In genomic region chr6:146904596-146904995, GRCh38 we compare ENCODE assay signal across 23 cellular contexts.
"Had no signal": no experiment of that assay in that cellular context is flagged by ENCODE, and none has a peak within 500 bp of the region (broad histone marks: within the 10 kb centered on the region; RNA-seq: fewer than 3 reads in every experiment).

No MANE protein-coding gene starts in this region.

- ATAC-seq: activated CD4-positive, alpha-beta T cell treated with anti-CD3 and anti-CD28 coated beads for 36 hours; activated T-cell treated with anti-CD3 and anti-CD28 coated beads, Interleukin-2, amount 50 U/mL, for 72 hours; left lobe of liver; stimulated activated effector memory CD8-positive, alpha-beta T cell treated with anti-CD3 and anti-CD28 coated beads, Interleukin-12 subunit alpha, Interleukin-12 subunit beta, amount 100 ng/mL, for 72 hours had no signal

- H3K9me3 ChIP-seq: ascending aorta, colonic mucosa, heart right ventricle, neutrophil, prostate gland, uterus had no signal

- H3K27me3 ChIP-seq: ascending aorta, cardiac muscle cell, colonic mucosa, dorsolateral prefrontal cortex, heart right ventricle, neutrophil, uterus had no signal

- H3K27ac ChIP-seq: ascending aorta, cardiac muscle cell, colonic mucosa, heart right ventricle, neutrophil, prostate gland, skin epidermis, uterus had no signal

- H3K36me3 ChIP-seq: ascending aorta, cardiac muscle cell, colonic mucosa, heart right ventricle, neutrophil, prostate gland, uterus had no signal

- H3K4me1 ChIP-seq: colonic mucosa, uterus had no signal

- DNase-seq: activated CD4-positive, alpha-beta T cell treated with anti-CD3 and anti-CD28 coated beads for 36 hours; activated CD4-positive, alpha-beta T cell treated with anti-CD3 and anti-CD28 coated beads, Interleukin-2, amount 50 U/mL, for 4 hours; activated CD4-positive, CD25-positive, alpha-beta regulatory T cell; activated naive CD4-positive, alpha-beta T cell treated with Interleukin-2 at 50 U/mL for 16 hours; activated T-cell treated with anti-CD3 and anti-CD28 coated beads for 4 hours; activated T-cell treated with anti-CD3 and anti-CD28 coated beads, Interleukin-2, amount 50 U/mL, for 72 hours; cerebellar nuclear complex; colonic mucosa; effector memory CD4-positive, alpha-beta T cell; foreskin melanocyte; heart right ventricle; retina; stimulated activated CD4-positive, alpha-beta T cell treated with anti-CD3 and anti-CD28 coated beads, Interleukin-12 subunit alpha, Interleukin-12 subunit beta, amount 100 ng/mL, for 4 hours; stimulated activated CD4-positive, alpha-beta T cell treated with anti-CD3 and anti-CD28 coated beads, Interleukin-4, amount 100 ng/mL, for 24 hours; uterus had no signal

- H3K4me3 ChIP-seq: ascending aorta, cardiac muscle cell, colonic mucosa, dorsolateral prefrontal cortex, heart right ventricle, prostate gland, skin epidermis, uterus had no signal
